ENCODE assay signal across 9 cellular contexts in genomic region chr13:40667622-40667978, GRCh38. TPM values are rescaled to one million over a fixed set of nuclear protein-coding genes. Genes with fewer than 3 reads are reported as not detected.
DNase-seq lines count a peak whose midpoint lies in the region; ATAC-seq and TF ChIP-seq lines count a peak whose summit lies in the region.
"Had no signal": no experiment of that assay in that cellular context is flagged by ENCODE, and none has a peak within 500 bp of the region (broad histone marks: within the 10 kb centered on the region; RNA-seq: fewer than 3 reads in every experiment).

No MANE protein-coding gene starts in this region.

- ATAC-seq in Right ventricle myocardium inferior (no peak), GM19023 (IDR thresholded peaks at IDR 0.05; ENCODE audit: unreplicated experiment) (no peak)

- no peak for DNase-seq in cardiac muscle cell (ENCODE audit: low read depth in 1 of 2, low spot score in 1 of 2)
- no peak for DNase-seq in Right ventricle myocardium inferior (ENCODE audit: missing footprints)
- DNase-seq in chondrocyte (ENCODE audit: low spot score), result no peak
- no peak for DNase-seq in mesothelial cell of epicardium (ENCODE audit: low spot score in 2 of 2, unreplicated experiment in 2 of 2)
- peak in 1 of 2 donors; percentile 89 for DNase-seq in vagina (ENCODE audit: extremely low spot score in 2 of 2)
- DNase-seq in dedifferentiated amniotic fluid mesenchymal stem cell (ENCODE audit: extremely low spot score), result no peak
- DNase-seq in GM13976 (ENCODE audit: low spot score), result no peak
- DNase-seq: DMS 273 treated with DMSO at 0.1 percent for 48 hours had no signal

- H3K9me3 Mint-ChIP-seq in chondrocyte (ENCODE audit: low read depth) (no peaks in the 10 kb centered on the region), mesothelial cell of epicardium (no peaks in the 10 kb centered on the region)

- no peak overlapping the region for H3K27ac Mint-ChIP-seq in chondrocyte (ENCODE audit: unreplicated experiment)
- peak overlapping the region; percentile 71 for H3K27ac Mint-ChIP-seq in mesothelial cell of epicardium

- peak overlapping the region; percentile 79 for H3K4me3 Mint-ChIP-seq in chondrocyte (ENCODE audit: unreplicated experiment)
- peak overlapping the region; percentile 84 for H3K4me3 Mint-ChIP-seq in mesothelial cell of epicardium

- peak overlapping the region; percentile 93 for H3K4me3 ChIP-seq in cardiac muscle cell
- H3K4me3 ChIP-seq in vagina, result peak overlapping the region; percentile 66 to 78

- intact Hi-C loops in Right ventricle myocardium inferior (cut with DNase I), result loop anchor here (5.0 to 10.0 kb wide), 3 partner anchors 105 to 595 kb away; no protein-coding TSS in a partner anchor
- intact Hi-C loops in vagina (cut with DNase I), result loop anchor here (5.0 to 10.0 kb wide), 4 partner anchors 80 to 593 kb away; no protein-coding TSS in a partner anchor

- no peaks in the 10 kb centered on the region for H3K36me3 Mint-ChIP-seq in chondrocyte (ENCODE audit: low read depth)
- no peaks in the 10 kb centered on the region for H3K36me3 Mint-ChIP-seq in mesothelial cell of epicardium

- H3K27me3 Mint-ChIP-seq in chondrocyte (ENCODE audit: low read depth) (no peaks in the 10 kb centered on the region), mesothelial cell of epicardium (ENCODE audit: low read depth) (no peaks in the 10 kb centered on the region)

- H3K9me3 ChIP-seq in cardiac muscle cell (ENCODE audit: low read depth) (no peaks in the 10 kb centered on the region), vagina (no peaks in the 10 kb centered on the region)

- H3K27ac ChIP-seq in cardiac muscle cell (no peak overlapping the region), vagina (peak overlapping the region; percentile 96)

- H3K36me3 ChIP-seq in cardiac muscle cell, result no peaks in the 10 kb centered on the region
- no peaks in the 10 kb centered on the region for H3K36me3 ChIP-seq in vagina

- TF ChIP-seq POLR2A in vagina (IDR thresholded peaks at IDR 0.05), result no peak

- H3K4me1 Mint-ChIP-seq in chondrocyte (ENCODE audit: low read depth), result peaks cover 31% of the 10 kb centered on the region
- H3K4me1 Mint-ChIP-seq in mesothelial cell of epicardium, result peaks cover 41% of the 10 kb centered on the region

- TF ChIP-seq CTCF in cardiac muscle cell (IDR thresholded peaks at IDR 0.05; ENCODE audit: low read depth, low read length), result no peak
- TF ChIP-seq CTCF in chondrocyte (IDR thresholded peaks at IDR 0.05), result no peak
- no peak for TF ChIP-seq CTCF in mesothelial cell of epicardium (IDR thresholded peaks at IDR 0.05; ENCODE audit: unreplicated experiment)
- no peak for TF ChIP-seq CTCF in vagina (IDR thresholded peaks at IDR 0.05)
- no peak for TF ChIP-seq CTCF in GM13976 (IDR thresholded peaks at IDR 0.05; ENCODE audit: borderline replicate concordance, control extremely low read depth, extremely low read depth, insufficient read depth, missing control alignments)

- in situ Hi-C loops in GM13976 (cut with MboI; ENCODE audit: low sequenced_read_pairs, unreplicated experiment), result no loop called here

- H3K27me3 ChIP-seq in cardiac muscle cell, result no peaks in the 10 kb centered on the region
- no peaks in the 10 kb centered on the region for H3K27me3 ChIP-seq in vagina

- H3K4me1 ChIP-seq in cardiac muscle cell (ENCODE audit: low read depth) (peaks cover 8% of the 10 kb centered on the region), vagina (peaks cover 35% of the 10 kb centered on the region)

RNA-seq across cellular contexts. Expression of gene FOXO1, which starts 1.2 kb away (rescaled TPM):
- total RNA-seq in cardiac muscle cell, result 6.8 and 10.5 TPM in 2 replicates
- 14.0 and 24.9 TPM in 2 replicates for polyA plus RNA-seq in cardiac muscle cell
- total RNA-seq in Right ventricle myocardium inferior, result 14.5 TPM
- 8.9 to 17.7 TPM (median 9.7 TPM) in 3 replicates for total RNA-seq in chondrocyte
- total RNA-seq in mesothelial cell of epicardium, result 31.7 to 33.7 TPM (median 32.7 TPM) in 3 replicates
- 64.1 TPM for total RNA-seq in vagina
